In genomic region chr13:27712421-27712820, GRCh38 we compare ENCODE assay signal across 11 cellular contexts.
A peak's percentile ranks its signal among the peaks of the same experiment; 100 is the strongest.
DNase-seq lines count a peak whose midpoint lies in the region; ATAC-seq and TF ChIP-seq lines count a peak whose summit lies in the region.
"Had no signal": no experiment of that assay in that cellular context is flagged by ENCODE, and none has a peak within 500 bp of the region (broad histone marks: within the 10 kb centered on the region; RNA-seq: fewer than 3 reads in every experiment).

No MANE protein-coding gene starts in this region.

- no peak for ATAC-seq in HG03460 (IDR thresholded peaks at IDR 0.05; ENCODE audit: unreplicated experiment)

- no peaks in the 10 kb centered on the region for H3K9me2 ChIP-seq in Loucy (replicated peaks; ENCODE audit: low read depth, low read length)

- no peaks in the 10 kb centered on the region for H3K9me3 ChIP-seq in Loucy (ENCODE audit: insufficient read depth, low read depth, low read length)
- H3K9me3 ChIP-seq: HAP-1 had no signal

- H3K4me3 ChIP-seq in Loucy (ENCODE audit: low read length, poor library complexity, severe bottlenecking), result no peak overlapping the region
- no peak overlapping the region for H3K4me3 ChIP-seq in epithelial cell of proximal tubule (ENCODE audit: low read depth, low read length)
- H3K4me3 ChIP-seq in retinal pigment epithelial cell (ENCODE audit: low read length), result no peak overlapping the region
- H3K4me3 ChIP-seq: HAP-1 had no signal

- no peak overlapping the region for H3K9ac ChIP-seq in Loucy (ENCODE audit: low read depth, low read length, poor library complexity, severe bottlenecking)

- no peaks in the 10 kb centered on the region for H3K27me3 ChIP-seq in Loucy (ENCODE audit: insufficient read depth, low read length, poor library complexity, severe bottlenecking)

- H3K4me1 ChIP-seq in Loucy (ENCODE audit: insufficient read depth, low read length, poor library complexity, severe bottlenecking), result peaks cover 2% of the 10 kb centered on the region

- no peaks in the 10 kb centered on the region for H3K36me3 ChIP-seq in Loucy (ENCODE audit: insufficient read depth, low read length)
- H3K36me3 ChIP-seq: HAP-1 had no signal

- H4K20me1 ChIP-seq in Loucy (ENCODE audit: insufficient read depth, low read length, poor library complexity, severe bottlenecking), result no peaks in the 10 kb centered on the region

- DNase-seq in activated CD8-positive, alpha-beta memory T cell treated with anti-CD3 and anti-CD28 coated beads, Interleukin-2, amount 50 U/mL, for 4 hours, result peak; percentile 21
- DNase-seq in activated CD8-positive, alpha-beta memory T cell treated with anti-CD3 and anti-CD28 coated beads for 24 hours, result no peak
- no peak for DNase-seq in epithelial cell of proximal tubule (ENCODE audit: low read depth)
- no peak for DNase-seq in retinal pigment epithelial cell (ENCODE audit: low read depth)
- no peak for DNase-seq in NCI-H2107 (lab: John Stamatoyannopoulos, UW)
- DNase-seq in NCI-H146 treated with DMSO at 0.1 percent for 48 hours (lab: John Stamatoyannopoulos, UW; ENCODE audit: unreplicated experiment), result no peak
- DNase-seq: DND-41, occipital lobe had no signal

- no peaks in the 10 kb centered on the region for H3K79me2 ChIP-seq in Loucy (ENCODE audit: insufficient read depth, low read length)

- H3K4me2 ChIP-seq in Loucy (ENCODE audit: low read depth, low read length, poor library complexity, severe bottlenecking), result no peak overlapping the region

- no peaks in the 10 kb centered on the region for H3F3A ChIP-seq in Loucy (ENCODE audit: low read depth)

- TF ChIP-seq CTCF in Loucy (conservative IDR thresholded peaks at IDR 0.05; ENCODE audit: low read length) (peak; percentile 52), epithelial cell of proximal tubule (conservative IDR thresholded peaks at IDR 0.05; ENCODE audit: low read depth, low read length) (peak; percentile 45), retinal pigment epithelial cell (conservative IDR thresholded peaks at IDR 0.05; ENCODE audit: low read depth, low read length) (peak; percentile 31)

- no peak overlapping the region for H2AFZ ChIP-seq in Loucy (ENCODE audit: low read length)
